Comparison of ENCODE assay signal across 2 cellular contexts in the genomic region with DNA sequence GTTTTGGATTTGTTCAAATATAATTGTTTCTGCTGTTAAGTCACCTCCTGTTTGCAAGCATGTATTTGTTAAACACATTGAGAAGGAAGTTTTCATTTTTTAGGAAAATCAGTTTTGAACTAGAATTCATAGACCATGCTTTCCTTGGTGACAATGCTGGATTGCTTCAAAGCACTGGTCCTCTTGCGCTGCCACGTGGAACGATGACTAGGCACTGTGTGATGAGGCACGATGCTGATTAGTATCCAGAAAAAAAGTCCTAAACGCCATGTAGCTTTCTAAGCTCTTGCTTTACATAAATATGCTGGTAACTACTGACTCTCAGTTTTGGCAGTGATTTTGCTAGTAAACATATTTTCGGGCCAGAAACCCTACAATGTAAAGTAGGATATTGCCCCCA.
TF ChIP-seq lines count a peak whose summit lies in the region.

No MANE protein-coding gene starts in this region.

TF ChIP-seq in GM23338, 12 proteins besides CTCF, POLR2A, EP300 and RAD21 (continues in another document):
- TF ChIP-seq EZH2 (IDR thresholded peaks at IDR 0.05; ENCODE audit: low read depth, unreplicated experiment) (no peak), CREB1 (CRISPR knock-in tag; IDR thresholded peaks at IDR 0.05; ENCODE audit: low read depth) (no peak), NANOG (IDR thresholded peaks at IDR 0.05; ENCODE audit: borderline replicate concordance) (no peak), STAT1 (IDR thresholded peaks at IDR 0.05; ENCODE audit: unreplicated experiment) (no peak), EZH2phosphoT487 (IDR thresholded peaks at IDR 0.05; ENCODE audit: unreplicated experiment) (no peak), POLR2AphosphoS5 (IDR thresholded peaks at IDR 0.05; ENCODE audit: low read depth) (no peak), ZNF331 (CRISPR knock-in tag; IDR thresholded peaks at IDR 0.05; ENCODE audit: low read depth) (no peak), ZNF114 (CRISPR knock-in tag; IDR thresholded peaks at IDR 0.05) (no peak), JUNB (IDR thresholded peaks at IDR 0.05; ENCODE audit: unreplicated experiment) (no peak)
- TF ChIP-seq, protein P1, sequence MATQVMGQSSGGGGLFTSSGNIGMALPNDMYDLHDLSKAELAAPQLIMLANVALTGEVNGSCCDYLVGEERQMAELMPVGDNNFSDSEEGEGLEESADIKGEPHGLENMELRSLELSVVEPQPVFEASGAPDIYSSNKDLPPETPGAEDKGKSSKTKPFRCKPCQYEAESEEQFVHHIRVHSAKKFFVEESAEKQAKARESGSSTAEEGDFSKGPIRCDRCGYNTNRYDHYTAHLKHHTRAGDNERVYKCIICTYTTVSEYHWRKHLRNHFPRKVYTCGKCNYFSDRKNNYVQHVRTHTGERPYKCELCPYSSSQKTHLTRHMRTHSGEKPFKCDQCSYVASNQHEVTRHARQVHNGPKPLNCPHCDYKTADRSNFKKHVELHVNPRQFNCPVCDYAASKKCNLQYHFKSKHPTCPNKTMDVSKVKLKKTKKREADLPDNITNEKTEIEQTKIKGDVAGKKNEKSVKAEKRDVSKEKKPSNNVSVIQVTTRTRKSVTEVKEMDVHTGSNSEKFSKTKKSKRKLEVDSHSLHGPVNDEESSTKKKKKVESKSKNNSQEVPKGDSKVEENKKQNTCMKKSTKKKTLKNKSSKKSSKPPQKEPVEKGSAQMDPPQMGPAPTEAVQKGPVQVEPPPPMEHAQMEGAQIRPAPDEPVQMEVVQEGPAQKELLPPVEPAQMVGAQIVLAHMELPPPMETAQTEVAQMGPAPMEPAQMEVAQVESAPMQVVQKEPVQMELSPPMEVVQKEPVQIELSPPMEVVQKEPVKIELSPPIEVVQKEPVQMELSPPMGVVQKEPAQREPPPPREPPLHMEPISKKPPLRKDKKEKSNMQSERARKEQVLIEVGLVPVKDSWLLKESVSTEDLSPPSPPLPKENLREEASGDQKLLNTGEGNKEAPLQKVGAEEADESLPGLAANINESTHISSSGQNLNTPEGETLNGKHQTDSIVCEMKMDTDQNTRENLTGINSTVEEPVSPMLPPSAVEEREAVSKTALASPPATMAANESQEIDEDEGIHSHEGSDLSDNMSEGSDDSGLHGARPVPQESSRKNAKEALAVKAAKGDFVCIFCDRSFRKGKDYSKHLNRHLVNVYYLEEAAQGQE (IDR thresholded peaks at IDR 0.05; ENCODE audit: unreplicated experiment) = no peak
- TF ChIP-seq, protein P2, sequence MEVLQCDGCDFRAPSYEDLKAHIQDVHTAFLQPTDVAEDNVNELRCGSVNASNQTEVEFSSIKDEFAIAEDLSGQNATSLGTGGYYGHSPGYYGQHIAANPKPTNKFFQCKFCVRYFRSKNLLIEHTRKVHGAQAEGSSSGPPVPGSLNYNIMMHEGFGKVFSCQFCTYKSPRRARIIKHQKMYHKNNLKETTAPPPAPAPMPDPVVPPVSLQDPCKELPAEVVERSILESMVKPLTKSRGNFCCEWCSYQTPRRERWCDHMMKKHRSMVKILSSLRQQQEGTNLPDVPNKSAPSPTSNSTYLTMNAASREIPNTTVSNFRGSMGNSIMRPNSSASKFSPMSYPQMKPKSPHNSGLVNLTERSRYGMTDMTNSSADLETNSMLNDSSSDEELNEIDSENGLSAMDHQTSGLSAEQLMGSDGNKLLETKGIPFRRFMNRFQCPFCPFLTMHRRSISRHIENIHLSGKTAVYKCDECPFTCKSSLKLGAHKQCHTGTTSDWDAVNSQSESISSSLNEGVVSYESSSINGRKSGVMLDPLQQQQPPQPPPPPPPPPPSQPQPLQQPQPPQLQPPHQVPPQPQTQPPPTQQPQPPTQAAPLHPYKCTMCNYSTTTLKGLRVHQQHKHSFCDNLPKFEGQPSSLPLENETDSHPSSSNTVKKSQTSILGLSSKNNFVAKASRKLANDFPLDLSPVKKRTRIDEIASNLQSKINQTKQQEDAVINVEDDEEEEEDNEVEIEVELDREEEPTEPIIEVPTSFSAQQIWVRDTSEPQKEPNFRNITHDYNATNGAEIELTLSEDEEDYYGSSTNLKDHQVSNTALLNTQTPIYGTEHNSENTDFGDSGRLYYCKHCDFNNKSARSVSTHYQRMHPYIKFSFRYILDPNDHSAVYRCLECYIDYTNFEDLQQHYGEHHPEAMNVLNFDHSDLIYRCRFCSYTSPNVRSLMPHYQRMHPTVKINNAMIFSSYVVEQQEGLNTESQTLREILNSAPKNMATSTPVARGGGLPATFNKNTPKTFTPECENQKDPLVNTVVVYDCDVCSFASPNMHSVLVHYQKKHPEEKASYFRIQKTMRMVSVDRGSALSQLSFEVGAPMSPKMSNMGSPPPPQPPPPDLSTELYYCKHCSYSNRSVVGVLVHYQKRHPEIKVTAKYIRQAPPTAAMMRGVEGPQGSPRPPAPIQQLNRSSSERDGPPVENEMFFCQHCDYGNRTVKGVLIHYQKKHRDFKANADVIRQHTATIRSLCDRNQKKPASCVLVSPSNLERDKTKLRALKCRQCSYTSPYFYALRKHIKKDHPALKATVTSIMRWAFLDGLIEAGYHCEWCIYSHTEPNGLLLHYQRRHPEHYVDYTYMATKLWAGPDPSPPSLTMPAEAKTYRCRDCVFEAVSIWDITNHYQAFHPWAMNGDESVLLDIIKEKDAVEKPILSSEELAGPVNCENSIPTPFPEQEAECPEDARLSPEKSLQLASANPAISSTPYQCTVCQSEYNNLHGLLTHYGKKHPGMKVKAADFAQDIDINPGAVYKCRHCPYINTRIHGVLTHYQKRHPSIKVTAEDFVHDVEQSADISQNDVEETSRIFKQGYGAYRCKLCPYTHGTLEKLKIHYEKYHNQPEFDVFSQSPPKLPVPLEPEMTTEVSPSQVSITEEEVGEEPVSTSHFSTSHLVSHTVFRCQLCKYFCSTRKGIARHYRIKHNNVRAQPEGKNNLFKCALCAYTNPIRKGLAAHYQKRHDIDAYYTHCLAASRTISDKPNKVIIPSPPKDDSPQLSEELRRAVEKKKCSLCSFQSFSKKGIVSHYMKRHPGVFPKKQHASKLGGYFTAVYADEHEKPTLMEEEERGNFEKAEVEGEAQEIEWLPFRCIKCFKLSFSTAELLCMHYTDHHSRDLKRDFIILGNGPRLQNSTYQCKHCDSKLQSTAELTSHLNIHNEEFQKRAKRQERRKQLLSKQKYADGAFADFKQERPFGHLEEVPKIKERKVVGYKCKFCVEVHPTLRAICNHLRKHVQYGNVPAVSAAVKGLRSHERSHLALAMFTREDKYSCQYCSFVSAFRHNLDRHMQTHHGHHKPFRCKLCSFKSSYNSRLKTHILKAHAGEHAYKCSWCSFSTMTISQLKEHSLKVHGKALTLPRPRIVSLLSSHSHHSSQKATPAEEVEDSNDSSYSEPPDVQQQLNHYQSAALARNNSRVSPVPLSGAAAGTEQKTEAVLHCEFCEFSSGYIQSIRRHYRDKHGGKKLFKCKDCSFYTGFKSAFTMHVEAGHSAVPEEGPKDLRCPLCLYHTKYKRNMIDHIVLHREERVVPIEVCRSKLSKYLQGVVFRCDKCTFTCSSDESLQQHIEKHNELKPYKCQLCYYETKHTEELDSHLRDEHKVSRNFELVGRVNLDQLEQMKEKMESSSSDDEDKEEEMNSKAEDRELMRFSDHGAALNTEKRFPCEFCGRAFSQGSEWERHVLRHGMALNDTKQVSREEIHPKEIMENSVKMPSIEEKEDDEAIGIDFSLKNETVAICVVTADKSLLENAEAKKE (CRISPR knock-in tag; IDR thresholded peaks at IDR 0.05) = no peak

TF ChIP-seq in IMR-90, 13 proteins besides CTCF, POLR2A, EP300 and RAD21:
- TF ChIP-seq CEBPB (IDR thresholded peaks at IDR 0.05; ENCODE audit: low read depth, low read length) = peak; percentile 56; the same call in 1 of the 2 replicates
- no peak for TF ChIP-seq RCOR1 (IDR thresholded peaks at IDR 0.05; ENCODE audit: insufficient replicate concordance, low read length)
- TF ChIP-seq MXI1 (IDR thresholded peaks at IDR 0.05; ENCODE audit: borderline replicate concordance, low read depth, low read length) = peak; percentile 95
- peak; percentile 75; the same call in 1 of the 2 replicates for TF ChIP-seq RFX5 (IDR thresholded peaks at IDR 0.05; ENCODE audit: low read depth, low read length)
- TF ChIP-seq NFE2L2 (IDR thresholded peaks at IDR 0.05; ENCODE audit: low read depth, low read length) = peak; percentile 88
- TF ChIP-seq MAZ (IDR thresholded peaks at IDR 0.05; ENCODE audit: borderline replicate concordance, low read depth, low read length) = no peak
- TF ChIP-seq, protein P3, sequence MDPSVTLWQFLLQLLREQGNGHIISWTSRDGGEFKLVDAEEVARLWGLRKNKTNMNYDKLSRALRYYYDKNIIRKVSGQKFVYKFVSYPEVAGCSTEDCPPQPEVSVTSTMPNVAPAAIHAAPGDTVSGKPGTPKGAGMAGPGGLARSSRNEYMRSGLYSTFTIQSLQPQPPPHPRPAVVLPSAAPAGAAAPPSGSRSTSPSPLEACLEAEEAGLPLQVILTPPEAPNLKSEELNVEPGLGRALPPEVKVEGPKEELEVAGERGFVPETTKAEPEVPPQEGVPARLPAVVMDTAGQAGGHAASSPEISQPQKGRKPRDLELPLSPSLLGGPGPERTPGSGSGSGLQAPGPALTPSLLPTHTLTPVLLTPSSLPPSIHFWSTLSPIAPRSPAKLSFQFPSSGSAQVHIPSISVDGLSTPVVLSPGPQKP (IDR thresholded peaks at IDR 0.05; ENCODE audit: borderline replicate concordance, low read depth, low read length) = no peak
- TF ChIP-seq FOS (IDR thresholded peaks at IDR 0.05; ENCODE audit: low read depth, low read length) = 0 out of 2 replicates have a peak, but pooled peaks have one; percentile 10
- TF ChIP-seq SMC3 (IDR thresholded peaks at IDR 0.05; ENCODE audit: low read depth, low read length) = no peak
- no peak for TF ChIP-seq CHD1 (IDR thresholded peaks at IDR 0.05; ENCODE audit: low read depth, low read length)
- peak; percentile 15; the same call in 1 of the 2 replicates for TF ChIP-seq BHLHE40 (IDR thresholded peaks at IDR 0.05; ENCODE audit: low read depth, low read length)
- TF ChIP-seq, protein P4, sequence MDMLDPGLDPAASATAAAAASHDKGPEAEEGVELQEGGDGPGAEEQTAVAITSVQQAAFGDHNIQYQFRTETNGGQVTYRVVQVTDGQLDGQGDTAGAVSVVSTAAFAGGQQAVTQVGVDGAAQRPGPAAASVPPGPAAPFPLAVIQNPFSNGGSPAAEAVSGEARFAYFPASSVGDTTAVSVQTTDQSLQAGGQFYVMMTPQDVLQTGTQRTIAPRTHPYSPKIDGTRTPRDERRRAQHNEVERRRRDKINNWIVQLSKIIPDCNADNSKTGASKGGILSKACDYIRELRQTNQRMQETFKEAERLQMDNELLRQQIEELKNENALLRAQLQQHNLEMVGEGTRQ (IDR thresholded peaks at IDR 0.05; ENCODE audit: low read depth, low read length) = peak; percentile 54; the same call in 1 of the 2 replicates
- peak; percentile 54; the same call in 1 of the 2 replicates for TF ChIP-seq MAFK (IDR thresholded peaks at IDR 0.05; ENCODE audit: low read depth, low read length)
